In genomic region chr2:99935662-99936061, GRCh38 we compare ENCODE assay signal across 16 cellular contexts.
"Had no signal": no experiment of that assay in that cellular context is flagged by ENCODE, and none has a peak within 500 bp of the region (broad histone marks: within the 10 kb centered on the region; RNA-seq: fewer than 3 reads in every experiment).

No MANE protein-coding gene starts in this region.

- H3K4me1 Mint-ChIP-seq: naive thymus-derived CD4-positive, alpha-beta T cell had no signal

- H3K9me3 Mint-ChIP-seq: stimulated activated naive CD8-positive, alpha-beta T cell treated with anti-CD3 and anti-CD28 coated beads, Interleukin-15, Interleukin-2, amounts not matched to agents 100 ng/mL and 50 ng/mL, for 24 hours had no signal

- ATAC-seq: gastroesophageal sphincter; left cardiac atrium; naive thymus-derived CD4-positive, alpha-beta T cell; sciatic nerve; upper lobe of right lung had no signal

- H3K4me3 Mint-ChIP-seq: naive thymus-derived CD4-positive, alpha-beta T cell; stimulated activated naive CD8-positive, alpha-beta T cell treated with anti-CD3 and anti-CD28 coated beads, Interleukin-15, Interleukin-2, amounts not matched to agents 100 ng/mL and 50 ng/mL, for 24 hours had no signal

- H3K27me3 Mint-ChIP-seq: naive thymus-derived CD4-positive, alpha-beta T cell; stimulated activated naive CD8-positive, alpha-beta T cell treated with anti-CD3 and anti-CD28 coated beads, Interleukin-15, Interleukin-2, amounts not matched to agents 100 ng/mL and 50 ng/mL, for 24 hours had no signal

- DNase-seq: cortex of kidney; effector memory CD4-positive, alpha-beta T cell; esophagus squamous epithelium; foreskin fibroblast; kidney; left cardiac atrium; left ventricle myocardium inferior; naive thymus-derived CD4-positive, alpha-beta T cell; posterior cingulate gyrus; stimulated activated CD4-positive, alpha-beta T cell treated with anti-CD3 and anti-CD28 coated beads, Interleukin-12 subunit alpha, Interleukin-12 subunit beta, amount 100 ng/mL, for 4 hours; testis; upper lobe of right lung had no signal

- H3K27ac Mint-ChIP-seq: naive thymus-derived CD4-positive, alpha-beta T cell; stimulated activated naive CD8-positive, alpha-beta T cell treated with anti-CD3 and anti-CD28 coated beads, Interleukin-15, Interleukin-2, amounts not matched to agents 100 ng/mL and 50 ng/mL, for 24 hours had no signal

- FAIRE-seq: endometrium, kidney had no signal
